In genomic region chr5:9302228-9302627, GRCh38 we compare ENCODE assay signal across 16 cellular contexts.
"Had no signal": no experiment of that assay in that cellular context is flagged by ENCODE, and none has a peak within 500 bp of the region (broad histone marks: within the 10 kb centered on the region; RNA-seq: fewer than 3 reads in every experiment).

No MANE protein-coding gene starts in this region.

- H3K27ac Mint-ChIP-seq: activated CD4-positive, alpha-beta memory T cell treated with anti-CD3 and anti-CD28 coated beads for 36 hours; activated naive CD4-positive, alpha-beta T cell treated with anti-CD3 and anti-CD28 coated beads, Interleukin-2, amount 50 U/mL, for 72 hours; stimulated activated naive CD8-positive, alpha-beta T cell treated with anti-CD3 and anti-CD28 coated beads, Interleukin-15, Interleukin-2, amounts not matched to agents 100 ng/mL and 50 ng/mL, for 24 hours had no signal

- DNase-seq: activated CD4-positive, alpha-beta memory T cell treated with anti-CD3 and anti-CD28 coated beads for 36 hours; activated effector memory CD4-positive, alpha-beta T cell treated with anti-CD3 and anti-CD28 coated beads, Interleukin-2, amount 50 U/mL, for 16 hours; activated T-cell treated with anti-CD3 and anti-CD28 coated beads, Interleukin-2, amount 50 U/mL, for 4 hours; anterior cingulate cortex; hippocampal formation; kidney glomerular epithelial cell; pancreas; retina; stimulated activated CD4-positive, alpha-beta T cell treated with anti-CD3 and anti-CD28 coated beads, Interleukin-15, amount 100 ng/mL, for 24 hours; stimulated activated CD4-positive, alpha-beta T cell treated with anti-CD3 and anti-CD28 coated beads, Interleukin-4, amount 100 ng/mL, for 24 hours; upper lobe of left lung had no signal

- H3K27me3 Mint-ChIP-seq: activated CD4-positive, alpha-beta memory T cell treated with anti-CD3 and anti-CD28 coated beads for 36 hours; stimulated activated naive CD8-positive, alpha-beta T cell treated with anti-CD3 and anti-CD28 coated beads, Interleukin-15, Interleukin-2, amounts not matched to agents 100 ng/mL and 50 ng/mL, for 24 hours had no signal

- H3K4me3 Mint-ChIP-seq: activated CD4-positive, alpha-beta memory T cell treated with anti-CD3 and anti-CD28 coated beads for 36 hours; activated T-cell treated with anti-CD3 and anti-CD28 coated beads, Interleukin-2, amount 50 U/mL, for 4 hours; neural crest cell; stimulated activated naive CD8-positive, alpha-beta T cell treated with anti-CD3 and anti-CD28 coated beads, Interleukin-15, Interleukin-2, amounts not matched to agents 100 ng/mL and 50 ng/mL, for 24 hours had no signal

- H3K27ac ChIP-seq: cardiac muscle cell, pancreas, upper lobe of left lung, VCaP had no signal

- H3K9me3 Mint-ChIP-seq: activated CD4-positive, alpha-beta memory T cell treated with anti-CD3 and anti-CD28 coated beads for 36 hours; neural crest cell; stimulated activated naive CD8-positive, alpha-beta T cell treated with anti-CD3 and anti-CD28 coated beads, Interleukin-15, Interleukin-2, amounts not matched to agents 100 ng/mL and 50 ng/mL, for 24 hours had no signal

- H3K36me3 ChIP-seq: cardiac muscle cell, pancreas, upper lobe of left lung had no signal

- H3K4me1 ChIP-seq: pancreas, upper lobe of left lung had no signal

- H3K36me3 Mint-ChIP-seq: activated CD4-positive, alpha-beta memory T cell treated with anti-CD3 and anti-CD28 coated beads for 36 hours; activated naive CD4-positive, alpha-beta T cell treated with anti-CD3 and anti-CD28 coated beads, Interleukin-2, amount 50 U/mL, for 72 hours had no signal

- ATAC-seq: activated naive CD4-positive, alpha-beta T cell treated with anti-CD3 and anti-CD28 coated beads, Interleukin-2, amount 50 U/mL, for 72 hours; activated T-cell treated with anti-CD3 and anti-CD28 coated beads, Interleukin-2, amount 50 U/mL, for 4 hours had no signal

- H3K9me3 ChIP-seq: pancreas, upper lobe of left lung had no signal

- H3K4me1 Mint-ChIP-seq: neural crest cell had no signal

- H3K27me3 ChIP-seq: cardiac muscle cell, pancreas, upper lobe of left lung had no signal

- H3K4me3 ChIP-seq: cardiac muscle cell, pancreas, upper lobe of left lung had no signal
